In genomic region chr3:141875374-141875892, GRCh38 we compare ENCODE assay signal across 8 cellular contexts. TPM values are rescaled to one million over a fixed set of nuclear protein-coding genes. Genes with fewer than 3 reads are reported as not detected.
A peak's percentile ranks its signal among the peaks of the same experiment; 100 is the strongest.
DNase-seq lines count a peak whose midpoint lies in the region; ATAC-seq and TF ChIP-seq lines count a peak whose summit lies in the region.

No MANE protein-coding gene starts in this region.

- POLR2A ChIA-PET in naive thymus-derived CD8-positive, alpha-beta T cell (lab: Charles Lee) = interaction anchor here (1.1 to 4.4 kb wide), 7 partner anchors 38 to 704 kb away, joined by 3 to 44 read pairs (median 5); partner anchors contain the start of genes ATR and RNF7

- no peaks in the 10 kb centered on the region for H3K9me3 Mint-ChIP-seq in GM23338
- H3K9me3 Mint-ChIP-seq in activated T-helper 2 cell treated with anti-CD3 and anti-CD28 coated beads, Interferon-gamma antibody, Interleukin-2, Interleukin-4, amounts not matched to agents 10 μg/mL and 5 μg/mL and 100 μg/mL, durations not matched to agents 14 hours and 24 hours and 36 hours = no peaks in the 10 kb centered on the region
- no peaks in the 10 kb centered on the region for H3K9me3 Mint-ChIP-seq in naive thymus-derived CD8-positive, alpha-beta T cell

- peaks cover 34% of the 10 kb centered on the region for H3K79me2 ChIP-seq in GM23338 (replicated peaks; ENCODE audit: insufficient read depth)

- peak overlapping the region; percentile 74; the same call in 1 of the 2 replicates for H3K27ac Mint-ChIP-seq in GM23338
- peak overlapping the region; percentile 95 for H3K27ac Mint-ChIP-seq in activated T-helper 2 cell treated with anti-CD3 and anti-CD28 coated beads, Interferon-gamma antibody, Interleukin-2, Interleukin-4, amounts not matched to agents 10 μg/mL and 5 μg/mL and 100 μg/mL, durations not matched to agents 14 hours and 24 hours and 36 hours
- H3K27ac Mint-ChIP-seq in naive thymus-derived CD8-positive, alpha-beta T cell = peak overlapping the region; percentile 86 to 98 (median 94)

- intact Hi-C loops in activated T-helper 2 cell treated with anti-CD3 and anti-CD28 coated beads, Interferon-gamma antibody, Interleukin-2, Interleukin-4, amounts not matched to agents 10 μg/mL and 5 μg/mL and 100 μg/mL, durations not matched to agents 14 hours and 24 hours and 36 hours (cut with micrococcal nuclease) = loop anchor here (5.0 to 10.0 kb wide), 3 partner anchors 119 to 847 kb away; partner anchors contain the start of gene TRPC1

- peaks cover 24% of the 10 kb centered on the region for H3K4me1 Mint-ChIP-seq in GM23338
- H3K4me1 Mint-ChIP-seq in activated T-helper 2 cell treated with anti-CD3 and anti-CD28 coated beads, Interferon-gamma antibody, Interleukin-2, Interleukin-4, amounts not matched to agents 10 μg/mL and 5 μg/mL and 100 μg/mL, durations not matched to agents 14 hours and 24 hours and 36 hours (ENCODE audit: low read depth) = peaks cover 28% of the 10 kb centered on the region
- peaks cover 9 to 37% (median 29%) of the 10 kb centered on the region in 4 donors for H3K4me1 Mint-ChIP-seq in naive thymus-derived CD8-positive, alpha-beta T cell

- peaks cover 13% of the 10 kb centered on the region for H3K27me3 Mint-ChIP-seq in GM23338 (ENCODE audit: insufficient read depth, low read depth, poor library complexity)
- no peaks in the 10 kb centered on the region for H3K27me3 Mint-ChIP-seq in activated T-helper 2 cell treated with anti-CD3 and anti-CD28 coated beads, Interferon-gamma antibody, Interleukin-2, Interleukin-4, amounts not matched to agents 10 μg/mL and 5 μg/mL and 100 μg/mL, durations not matched to agents 14 hours and 24 hours and 36 hours (ENCODE audit: low read depth)
- no peaks in the 10 kb centered on the region for H3K27me3 Mint-ChIP-seq in naive thymus-derived CD8-positive, alpha-beta T cell

- no peaks in the 10 kb centered on the region for H3K9me3 ChIP-seq in RWPE2 (ENCODE audit: severe bottlenecking)

- H3K9me2 ChIP-seq in GM23338 (ENCODE audit: insufficient read depth) = no peaks in the 10 kb centered on the region

- DNase-seq in DMS153 (lab: John Stamatoyannopoulos, UW) (peak; percentile 66), GM23338 (ENCODE audit: low spot score) (peak; percentile 91), LoVo (ENCODE audit: low spot score) (peak; percentile 85), RWPE2 (ENCODE audit: low spot score) (peak; percentile 77), fibroblast of mammary gland (ENCODE audit: low read depth) (peak; percentile 72)
- DNase-seq in activated T-helper 2 cell treated with anti-CD3 and anti-CD28 coated beads, Interferon-gamma antibody, Interleukin-2, Interleukin-4, amounts not matched to agents 10 μg/mL and 5 μg/mL and 100 μg/mL, durations not matched to agents 14 hours and 24 hours and 36 hours (ENCODE audit: low spot score) = peak; percentile 80
- DNase-seq in naive thymus-derived CD8-positive, alpha-beta T cell = peak; percentile 66 to 89 (median 78)
- DNase-seq in stimulated activated naive CD4-positive, alpha-beta T cell (lab: John Stamatoyannopoulos, UW) = peak; percentile 57 to 82 (median 72)

- peaks cover 23% of the 10 kb centered on the region for H4K20me1 ChIP-seq in GM23338 (replicated peaks; ENCODE audit: insufficient read depth)

- peak; percentile 83 for TF ChIP-seq CTCF in GM23338 (conservative IDR thresholded peaks at IDR 0.05; ENCODE audit: low read depth in 2 of 2)
- TF ChIP-seq CTCF in RWPE2 (IDR thresholded peaks at IDR 0.05; ENCODE audit: poor library complexity, severe bottlenecking) = peak; percentile 94
- peak; percentile 88 for TF ChIP-seq CTCF in fibroblast of mammary gland (conservative IDR thresholded peaks at IDR 0.05; ENCODE audit: control insufficient read depth, insufficient read depth, low read depth, low read length)

- H3K27ac ChIP-seq in GM23338 (ENCODE audit: low read depth) = no peak overlapping the region
- peak overlapping the region; percentile 90 for H3K27ac ChIP-seq in RWPE2 (ENCODE audit: poor library complexity, severe bottlenecking)

- peak; percentile 85 for ATAC-seq in GM23338
- ATAC-seq in RWPE2 (ENCODE audit: low read depth) = peak; percentile 78
- peak; percentile 59 to 69 for ATAC-seq in naive thymus-derived CD8-positive, alpha-beta T cell

- H3K4me1 ChIP-seq in GM23338 (ENCODE audit: insufficient read depth) = peaks cover 14% of the 10 kb centered on the region
- H3K4me1 ChIP-seq in RWPE2 (ENCODE audit: insufficient read depth, poor library complexity, severe bottlenecking) = peaks cover 12% of the 10 kb centered on the region

- H3K4me3 Mint-ChIP-seq in GM23338 = peak overlapping the region; percentile 83
- H3K4me3 Mint-ChIP-seq in activated T-helper 2 cell treated with anti-CD3 and anti-CD28 coated beads, Interferon-gamma antibody, Interleukin-2, Interleukin-4, amounts not matched to agents 10 μg/mL and 5 μg/mL and 100 μg/mL, durations not matched to agents 14 hours and 24 hours and 36 hours (ENCODE audit: low read depth) = peak overlapping the region; percentile 87
- peak overlapping the region; percentile 84 to 96 (median 90) for H3K4me3 Mint-ChIP-seq in naive thymus-derived CD8-positive, alpha-beta T cell

- H2AFZ ChIP-seq in GM23338 = peak overlapping the region; percentile 85

- peak overlapping the region; percentile 71 for H3K4me3 ChIP-seq in GM23338
- peak overlapping the region; percentile 93 for H3K4me3 ChIP-seq in RWPE2 (ENCODE audit: severe bottlenecking)
- H3K4me3 ChIP-seq in fibroblast of mammary gland (ENCODE audit: control insufficient read depth, low read depth, low read length) = peak overlapping the region; percentile 82

- peak overlapping the region; percentile 81 for H3K4me2 ChIP-seq in GM23338

- no peaks in the 10 kb centered on the region for H3F3A ChIP-seq in GM23338 (replicated peaks; ENCODE audit: low read depth)

- peaks cover 7% of the 10 kb centered on the region for H3K36me3 Mint-ChIP-seq in GM23338 (ENCODE audit: low read depth)
- H3K36me3 Mint-ChIP-seq in activated T-helper 2 cell treated with anti-CD3 and anti-CD28 coated beads, Interferon-gamma antibody, Interleukin-2, Interleukin-4, amounts not matched to agents 10 μg/mL and 5 μg/mL and 100 μg/mL, durations not matched to agents 14 hours and 24 hours and 36 hours (ENCODE audit: low read depth) = peaks cover 28% of the 10 kb centered on the region
- H3K36me3 Mint-ChIP-seq in naive thymus-derived CD8-positive, alpha-beta T cell = no peaks in the 10 kb centered on the region

- no peaks in the 10 kb centered on the region for H3K27me3 ChIP-seq in GM23338 (ENCODE audit: insufficient read depth)
- no peaks in the 10 kb centered on the region for H3K27me3 ChIP-seq in RWPE2 (ENCODE audit: insufficient read depth, poor library complexity, severe bottlenecking)

- no peaks in the 10 kb centered on the region for H3K36me3 ChIP-seq in GM23338 (ENCODE audit: insufficient read depth)
- peaks cover 6% of the 10 kb centered on the region for H3K36me3 ChIP-seq in RWPE2 (ENCODE audit: low read depth)

RNA-seq across cellular contexts. Expression of gene ATP1B3, which starts 1.0 kb away (rescaled TPM):
- 135 and 165 TPM in 2 replicates for total RNA-seq in GM23338 (2014; rRNA removed; shearing (Covaris generic))
- polyA plus RNA-seq in GM23338 (2016; fragmentation: Nextera tagmentation; extraction: Ambion mirVana) = 275 and 315 TPM in 2 replicates
- total RNA-seq in activated T-helper 2 cell treated with anti-CD3 and anti-CD28 coated beads, Interferon-gamma antibody, Interleukin-2, Interleukin-4, amounts not matched to agents 10 μg/mL and 5 μg/mL and 100 μg/mL, durations not matched to agents 14 hours and 24 hours and 36 hours = 206 and 217 TPM in 2 replicates
- 10 to 100 TPM; 25.6 to 31.3 TPM for total RNA-seq in naive thymus-derived CD8-positive, alpha-beta T cell
- polyA plus RNA-seq in naive thymus-derived CD8-positive, alpha-beta T cell = 100 to 1,000 TPM in 1 of 3 donors, 10 to 100 TPM in 2; 69.1 to 104 (median 76.9) TPM
